ENCODE assay signal across 9 cellular contexts in the genomic region with DNA sequence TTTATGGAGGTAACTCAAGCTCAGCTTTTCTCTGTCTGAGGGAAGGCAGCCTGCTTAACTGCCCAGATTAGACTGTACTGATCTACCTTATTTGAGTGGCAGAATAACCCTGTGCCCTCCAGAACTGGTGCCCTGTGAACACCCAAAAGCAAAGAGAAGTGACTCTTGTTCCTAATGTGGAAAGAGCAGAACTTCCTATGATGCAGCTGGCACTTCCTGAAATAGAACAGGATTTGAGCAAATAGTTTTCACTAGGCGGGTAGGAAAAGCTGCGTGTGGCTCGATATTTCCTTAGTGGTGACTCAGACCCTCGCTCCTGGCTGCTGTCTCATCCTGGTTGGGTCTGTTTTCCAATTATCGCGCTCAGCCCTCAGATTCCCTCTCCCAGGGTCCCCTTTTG.
DNase-seq lines count a peak whose midpoint lies in the region; ATAC-seq and TF ChIP-seq lines count a peak whose summit lies in the region.
"Had no signal": no experiment of that assay in that cellular context is flagged by ENCODE, and none has a peak within 500 bp of the region (broad histone marks: within the 10 kb centered on the region; RNA-seq: fewer than 3 reads in every experiment).

No MANE protein-coding gene starts in this region.

- no peak for ATAC-seq in GM23338
- ATAC-seq in HG02973 (IDR thresholded peaks at IDR 0.05; ENCODE audit: unreplicated experiment), result no peak

- no peak overlapping the region for H3K4me2 ChIP-seq in GM23338

- peak overlapping the region; percentile 66 for H2AFZ ChIP-seq in GM23338

- no peak for TF ChIP-seq EP300 in stomach (IDR thresholded peaks at IDR 0.05)

- no peak overlapping the region for H3K4me3 ChIP-seq in GM23338
- H3K4me3 ChIP-seq in adrenal gland, result no peak overlapping the region
- H3K4me3 ChIP-seq in right atrium auricular region, result no peak overlapping the region
- no peak overlapping the region for H3K4me3 ChIP-seq in stomach
- H3K4me3 ChIP-seq in Peyer's patch, result no peak overlapping the region

- H3K4me3 Mint-ChIP-seq in GM23338, result no peak overlapping the region
- H3K4me3 Mint-ChIP-seq: neural crest cell had no signal

- intact Hi-C loops in adrenal gland (cut with DNase I), result no loop called here
- intact Hi-C loops in stomach (cut with DNase I; ENCODE audit: low total_unique reads), result no loop called here

- H3K4me1 ChIP-seq in GM23338 (ENCODE audit: insufficient read depth) (peaks cover 9% of the 10 kb centered on the region), adrenal gland (replicated peaks in 1 of 2) (no peaks in the 10 kb centered on the region), right atrium auricular region (peaks cover 0 to 37% of the 10 kb centered on the region in 2 donors), stomach (peaks cover 9 to 40% (median 27%) of the 10 kb centered on the region in 4 donors), Peyer's patch (peaks cover 0 to 5% (median 0%) of the 10 kb centered on the region in 4 donors)

- H3K9me2 ChIP-seq in GM23338 (ENCODE audit: insufficient read depth), result no peaks in the 10 kb centered on the region

- TF ChIP-seq CTCF in GM23338 (conservative IDR thresholded peaks at IDR 0.05; ENCODE audit: low read depth in 2 of 2) (no peak), adrenal gland (IDR thresholded peaks at IDR 0.05) (no peak), right atrium auricular region (IDR thresholded peaks at IDR 0.05) (no peak), stomach (IDR thresholded peaks at IDR 0.05) (no peak), Peyer's patch (IDR thresholded peaks at IDR 0.05) (no peak)

- no peak for DNase-seq in GM23338 (ENCODE audit: low spot score)
- peak in 6 of 7 donors; percentile 25 to 68 (median 39) for DNase-seq in adrenal gland
- DNase-seq in right atrium auricular region (ENCODE audit: low spot score), result peak; percentile 87
- peak; percentile 35 for DNase-seq in stomach
- DNase-seq in NCI-H1930 (lab: John Stamatoyannopoulos, UW), result no peak
- no peak for DNase-seq in Peyer's patch
- DNase-seq in DMS153 treated with DMSO at 0.1 percent for 48 hours (lab: John Stamatoyannopoulos, UW; ENCODE audit: unreplicated experiment), result no peak

- no peaks in the 10 kb centered on the region for H3K9me3 ChIP-seq in adrenal gland (replicated peaks in 1 of 3)
- H3K9me3 ChIP-seq in right atrium auricular region, result no peaks in the 10 kb centered on the region
- H3K9me3 ChIP-seq in stomach, result no peaks in the 10 kb centered on the region
- no peaks in the 10 kb centered on the region for H3K9me3 ChIP-seq in Peyer's patch

- peaks cover 31% of the 10 kb centered on the region for H3K4me1 Mint-ChIP-seq in GM23338
- H3K4me1 Mint-ChIP-seq: neural crest cell had no signal

- H3K27me3 ChIP-seq in GM23338 (ENCODE audit: insufficient read depth), result no peaks in the 10 kb centered on the region
- no peaks in the 10 kb centered on the region for H3K27me3 ChIP-seq in adrenal gland
- no peaks in the 10 kb centered on the region for H3K27me3 ChIP-seq in right atrium auricular region
- H3K27me3 ChIP-seq in stomach, result no peaks in the 10 kb centered on the region
- no peaks in the 10 kb centered on the region for H3K27me3 ChIP-seq in Peyer's patch

- TF ChIP-seq POLR2A in adrenal gland (IDR thresholded peaks at IDR 0.05), result no peak
- TF ChIP-seq POLR2A in stomach (IDR thresholded peaks at IDR 0.05), result no peak
- no peak for TF ChIP-seq POLR2A in Peyer's patch (IDR thresholded peaks at IDR 0.05)

- H3K27me3 Mint-ChIP-seq in GM23338 (ENCODE audit: insufficient read depth, low read depth, poor library complexity), result peaks cover 2% of the 10 kb centered on the region

- H3K36me3 ChIP-seq in GM23338 (ENCODE audit: insufficient read depth), result no peaks in the 10 kb centered on the region
- no peaks in the 10 kb centered on the region for H3K36me3 ChIP-seq in adrenal gland (replicated peaks in 1 of 2)
- no peaks in the 10 kb centered on the region for H3K36me3 ChIP-seq in right atrium auricular region
- H3K36me3 ChIP-seq in stomach, result no peaks in the 10 kb centered on the region
- no peaks in the 10 kb centered on the region for H3K36me3 ChIP-seq in Peyer's patch

- 0 out of 2 replicates have a peak, but pooled peaks cover 3% of the 10 kb centered on the region for H4K20me1 ChIP-seq in GM23338 (replicated peaks; ENCODE audit: insufficient read depth)

- H3K36me3 Mint-ChIP-seq in GM23338 (ENCODE audit: low read depth), result no peaks in the 10 kb centered on the region

- no peak overlapping the region for H3K27ac Mint-ChIP-seq in GM23338

- H3K79me2 ChIP-seq in GM23338 (replicated peaks; ENCODE audit: insufficient read depth), result no peaks in the 10 kb centered on the region

- no peaks in the 10 kb centered on the region for H3K9me3 Mint-ChIP-seq in GM23338
- H3K9me3 Mint-ChIP-seq: neural crest cell had no signal

- H3K27ac ChIP-seq in GM23338 (ENCODE audit: low read depth) (no peak overlapping the region), adrenal gland (peak overlapping the region in 2 of 5 donors; percentile 28 to 79), right atrium auricular region (peak overlapping the region; percentile 69 to 89), stomach (peak overlapping the region; percentile 37 to 79 (median 74)), Peyer's patch (peak overlapping the region in 2 of 4 donors; percentile 31 to 35)

- WGBS in adrenal gland, 4 donors, result 47 to 55% (median 51%) methylated on average over 6 of the region's 6 CpGs
- 17 to 37% (median 27%) methylated on average over 6 of the region's 6 CpGs for WGBS in stomach, 5 donors

- H3F3A ChIP-seq in GM23338 (replicated peaks; ENCODE audit: low read depth), result no peaks in the 10 kb centered on the region

TF ChIP-seq in GM23338, 12 proteins besides CTCF, POLR2A, EP300 and RAD21 (continues in another document):
- TF ChIP-seq JUNB (IDR thresholded peaks at IDR 0.05; ENCODE audit: unreplicated experiment), result no peak
- TF ChIP-seq STAT1 (IDR thresholded peaks at IDR 0.05; ENCODE audit: unreplicated experiment), result no peak
- TF ChIP-seq EZH2 (IDR thresholded peaks at IDR 0.05; ENCODE audit: low read depth, unreplicated experiment), result no peak
- TF ChIP-seq ZNF114 (CRISPR knock-in tag; IDR thresholded peaks at IDR 0.05), result no peak
- no peak for TF ChIP-seq ETS1 (IDR thresholded peaks at IDR 0.05)
- TF ChIP-seq CREB1 (CRISPR knock-in tag; IDR thresholded peaks at IDR 0.05; ENCODE audit: low read depth), result no peak
- TF ChIP-seq EZH2phosphoT487 (IDR thresholded peaks at IDR 0.05; ENCODE audit: unreplicated experiment), result no peak
- TF ChIP-seq ZNF331 (CRISPR knock-in tag; IDR thresholded peaks at IDR 0.05; ENCODE audit: low read depth), result no peak
- TF ChIP-seq NANOG (IDR thresholded peaks at IDR 0.05; ENCODE audit: borderline replicate concordance), result no peak

Comparison
In these comparisons a context has a peak if more than half of its experiments do, and no peak if none do; other contexts are left out.
1. DNase-seq: peak in adrenal gland (6 of 7), right atrium auricular region (single experiment) and stomach (single experiment); none in GM23338 (single experiment), NCI-H1930 (0 of 2), Peyer's patch (0 of 3) and DMS153 treated with DMSO at 0.1 percent for 48 hours (single experiment).